21 cellular contexts compared by ENCODE assay signal in genomic region chr7:26321440-26321839, GRCh38. TPM values are rescaled to one million over a fixed set of nuclear protein-coding genes. Genes with fewer than 3 reads are reported as not detected.
DNase-seq lines count a peak whose midpoint lies in the region; ATAC-seq and TF ChIP-seq lines count a peak whose summit lies in the region.
"Had no signal": no experiment of that assay in that cellular context is flagged by ENCODE, and none has a peak within 500 bp of the region (broad histone marks: within the 10 kb centered on the region; RNA-seq: fewer than 3 reads in every experiment).

No MANE protein-coding gene starts in this region.

- no peak overlapping the region for H3K4me2 ChIP-seq in PC-3 (ENCODE audit: low read length)
- H3K4me2 ChIP-seq: KMS-11 had no signal

- H3K4me3 ChIP-seq in PC-3 (ENCODE audit: low read length), result no peak overlapping the region
- H3K4me3 ChIP-seq: ascending aorta, gastrocnemius medialis, HAP-1, left ventricle myocardium inferior had no signal

- H3K9me3 Mint-ChIP-seq in chondrocyte (ENCODE audit: low read depth), result no peaks in the 10 kb centered on the region
- H3K9me3 Mint-ChIP-seq in mesothelial cell of epicardium, result no peaks in the 10 kb centered on the region
- H3K9me3 Mint-ChIP-seq: activated naive CD4-positive, alpha-beta T cell treated with anti-CD3 and anti-CD28 coated beads for 36 hours; CD8-positive, alpha-beta T cell had no signal

- CTCF ChIA-PET in PC-3 (lab: Charles Lee), result no interaction called here

- H2AFZ ChIP-seq in PC-3 (ENCODE audit: low read length), result no peak overlapping the region

- H4K20me1 ChIP-seq in PC-3 (ENCODE audit: low read length), result no peaks in the 10 kb centered on the region

- H3K9me2 ChIP-seq in PC-3 (replicated peaks; ENCODE audit: low read length), result no peaks in the 10 kb centered on the region

- H3K36me3 ChIP-seq in PC-3 (ENCODE audit: low read depth, low read length), result no peaks in the 10 kb centered on the region
- H3K36me3 ChIP-seq: ascending aorta, gastrocnemius medialis, HAP-1, left ventricle myocardium inferior had no signal

- POLR2A ChIA-PET in PC-3 (lab: Charles Lee; ENCODE audit: unreplicated experiment), result no interaction called here

- H3K79me2 ChIP-seq in PC-3 (ENCODE audit: low read length), result no peaks in the 10 kb centered on the region

- no peaks in the 10 kb centered on the region for H3K36me3 Mint-ChIP-seq in chondrocyte (ENCODE audit: low read depth)
- no peaks in the 10 kb centered on the region for H3K36me3 Mint-ChIP-seq in mesothelial cell of epicardium

- H3K27me3 Mint-ChIP-seq in chondrocyte (ENCODE audit: low read depth) (peaks cover 3% of the 10 kb centered on the region), mesothelial cell of epicardium (ENCODE audit: low read depth) (no peaks in the 10 kb centered on the region)

- H3K4me1 ChIP-seq in PC-3 (ENCODE audit: insufficient read depth, low read length), result peaks cover 6% of the 10 kb centered on the region; the same call in 1 of the 2 replicates
- H3K4me1 ChIP-seq: ascending aorta, gastrocnemius medialis, HAP-1, left ventricle myocardium inferior had no signal

- no peak overlapping the region for H3K27ac ChIP-seq in PC-3 (ENCODE audit: low read length)
- H3K27ac ChIP-seq: ascending aorta, gastrocnemius medialis, KMS-11, left ventricle myocardium inferior had no signal

- no peak overlapping the region for H3K9ac ChIP-seq in PC-3 (ENCODE audit: low read length)
- H3K9ac ChIP-seq: KMS-11 had no signal

- no peaks in the 10 kb centered on the region for H3F3A ChIP-seq in PC-3 (ENCODE audit: low read length, unreplicated experiment)

- DNase-seq in EL (peak; percentile 10), PC-3 (peak; percentile 52), chondrocyte (ENCODE audit: low spot score) (peak; percentile 2), mesothelial cell of epicardium (ENCODE audit: low spot score in 2 of 2, unreplicated experiment in 2 of 2) (no peak), NCI-H1930 (lab: John Stamatoyannopoulos, UW) (no peak)
- DNase-seq in activated CD4-positive, CD25-positive, alpha-beta regulatory T cell treated with anti-CD3 and anti-CD28 coated beads, Interleukin-2, amount 50 U/mL, for 72 hours, result no peak
- DNase-seq: activated CD4-positive, alpha-beta T cell treated with anti-CD3 and anti-CD28 coated beads, Interleukin-2, amount 50 U/mL, for 1 hour; activated naive CD4-positive, alpha-beta T cell treated with anti-CD3 and anti-CD28 coated beads for 36 hours; activated T-cell treated with anti-CD3 and anti-CD28 coated beads for 4 hours; CD8-positive, alpha-beta T cell; gastrocnemius medialis; left ventricle myocardium inferior; NCI-H1417 treated with DMSO at 0.1 percent for 48 hours; posterior cingulate gyrus had no signal

- H3K9me3 ChIP-seq in PC-3 (ENCODE audit: low read length), result no peaks in the 10 kb centered on the region
- H3K9me3 ChIP-seq: ascending aorta, gastrocnemius medialis, HAP-1, left ventricle myocardium inferior had no signal

- no peaks in the 10 kb centered on the region for H3K27me3 ChIP-seq in PC-3 (ENCODE audit: low read length)
- H3K27me3 ChIP-seq: ascending aorta, gastrocnemius medialis had no signal

- intact Hi-C loops in PC-3 (cut with micrococcal nuclease), result no loop called here

- H3K4me1 Mint-ChIP-seq in chondrocyte (ENCODE audit: low read depth) (no peaks in the 10 kb centered on the region), mesothelial cell of epicardium (peaks cover 17% of the 10 kb centered on the region)

- TF ChIP-seq CTCF in PC-3 (conservative IDR thresholded peaks at IDR 0.05; ENCODE audit: low read depth, low read length) (no peak), chondrocyte (IDR thresholded peaks at IDR 0.05) (no peak), mesothelial cell of epicardium (IDR thresholded peaks at IDR 0.05; ENCODE audit: unreplicated experiment) (no peak)

- ATAC-seq in PC-3 (peak; percentile 81), GM21529 (IDR thresholded peaks at IDR 0.05; ENCODE audit: unreplicated experiment) (no peak), HG02981 (IDR thresholded peaks at IDR 0.05; ENCODE audit: unreplicated experiment) (no peak)
- ATAC-seq: CD8-positive, alpha-beta T cell; gastrocnemius medialis; Panc1 had no signal

- H3K4me3 Mint-ChIP-seq in chondrocyte (ENCODE audit: unreplicated experiment), result no peak overlapping the region
- H3K4me3 Mint-ChIP-seq in mesothelial cell of epicardium, result no peak overlapping the region
- H3K4me3 Mint-ChIP-seq: activated naive CD4-positive, alpha-beta T cell treated with anti-CD3 and anti-CD28 coated beads for 36 hours; CD8-positive, alpha-beta T cell had no signal

- H3K27ac Mint-ChIP-seq in chondrocyte (ENCODE audit: unreplicated experiment) (no peak overlapping the region), mesothelial cell of epicardium (peak overlapping the region; percentile 63)
- H3K27ac Mint-ChIP-seq: activated naive CD4-positive, alpha-beta T cell treated with anti-CD3 and anti-CD28 coated beads for 36 hours; CD8-positive, alpha-beta T cell had no signal

- BruUV-seq in PC-3 (replicated peaks; lab: Mats Ljungman, UMichigan), result no TSS peak

RNA-seq across cellular contexts. Expression of gene SNX10, which starts 29.8 kb away (rescaled TPM):
- total RNA-seq in PC-3 (2014; rRNA removed), result 6.2 and 7.9 TPM in 2 replicates
- total RNA-seq in chondrocyte, result 0.56 to 1.2 TPM (median 0.62 TPM) in 3 replicates
- total RNA-seq in mesothelial cell of epicardium, result 4.7 to 6.1 TPM (median 5.1 TPM) in 3 replicates
- total RNA-seq: myocyte had no signal

Comparison
In these comparisons a context has a peak if more than half of its experiments do, and no peak if none do; other contexts are left out.
1. DNase-seq: peak in EL (single experiment), PC-3 (single experiment) and chondrocyte (single experiment); none in mesothelial cell of epicardium (0 of 2), activated CD4-positive, CD25-positive, alpha-beta regulatory T cell treated with anti-CD3 and anti-CD28 coated beads, Interleukin-2, amount 50 U/mL, for 72 hours (single experiment) and NCI-H1930 (0 of 2).